ENCODE assay signal across 1 cellular context in genomic region chr11:122661182-122661945, GRCh38.
TF ChIP-seq lines count a peak whose summit lies in the region.

No MANE protein-coding gene starts in this region.

TF ChIP-seq in IMR-90, 13 proteins besides CTCF, POLR2A, EP300 and RAD21:
- TF ChIP-seq MAFK (IDR thresholded peaks at IDR 0.05; ENCODE audit: low read depth, low read length) (no peak), USF2 (IDR thresholded peaks at IDR 0.05; ENCODE audit: low read depth, low read length) (no peak), RCOR1 (IDR thresholded peaks at IDR 0.05; ENCODE audit: insufficient replicate concordance, low read length) (no peak), NFE2L2 (IDR thresholded peaks at IDR 0.05; ENCODE audit: low read depth, low read length) (no peak), RFX5 (IDR thresholded peaks at IDR 0.05; ENCODE audit: low read depth, low read length) (no peak), CEBPB (IDR thresholded peaks at IDR 0.05; ENCODE audit: low read depth, low read length) (no peak), CHD1 (IDR thresholded peaks at IDR 0.05; ENCODE audit: low read depth, low read length) (no peak), SMC3 (IDR thresholded peaks at IDR 0.05; ENCODE audit: low read depth, low read length) (no peak), ELK1 (IDR thresholded peaks at IDR 0.05; ENCODE audit: borderline replicate concordance, low read depth, low read length) (no peak), MXI1 (IDR thresholded peaks at IDR 0.05; ENCODE audit: borderline replicate concordance, low read depth, low read length) (no peak)
